Comparison of ENCODE assay signal across 9 cellular contexts in the genomic region with DNA sequence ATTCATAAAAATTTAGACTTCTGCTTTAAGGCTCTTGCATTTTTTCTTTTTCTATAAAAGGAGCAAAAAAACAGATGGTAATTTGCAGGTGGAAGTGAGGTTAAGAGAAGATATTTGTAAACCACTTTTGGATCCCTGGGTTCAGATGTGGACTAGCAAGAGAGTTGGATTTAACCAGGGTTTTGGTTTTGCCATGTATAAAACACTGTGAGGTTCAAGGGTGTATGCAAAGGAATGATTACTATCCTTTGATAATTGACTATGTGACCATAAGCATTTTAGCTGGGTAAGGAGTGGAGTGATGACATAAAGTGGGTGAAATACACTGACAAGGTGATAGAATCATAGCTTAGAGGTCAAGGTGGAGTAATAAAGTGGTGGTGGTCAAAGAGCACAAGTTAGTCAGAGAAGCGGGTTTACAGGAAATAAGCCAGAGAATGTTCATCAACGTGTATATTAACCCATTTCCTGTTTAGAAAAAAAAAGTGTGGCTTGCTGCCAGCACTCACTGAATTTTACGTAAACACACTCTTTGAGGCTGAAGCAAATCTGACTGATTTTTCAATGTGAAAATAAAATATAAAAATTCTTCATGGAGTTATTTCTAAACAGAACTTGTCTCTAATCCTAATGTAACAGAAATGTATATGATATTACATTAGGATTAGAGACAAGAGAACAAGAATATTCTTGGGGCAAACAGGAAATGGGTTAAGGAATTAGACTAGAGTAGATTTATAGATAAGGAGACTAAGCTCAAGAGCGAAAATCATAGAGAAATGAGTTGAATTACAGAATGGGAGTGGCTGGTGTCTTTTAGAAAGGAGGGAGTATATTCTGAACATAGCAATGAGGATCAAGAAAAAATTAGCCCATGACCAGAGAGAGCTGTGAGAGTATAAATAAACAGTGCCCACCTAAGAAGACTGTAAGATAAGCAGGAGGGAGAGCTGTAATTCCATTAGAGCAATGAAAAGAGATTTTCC.
DNase-seq lines count a peak whose midpoint lies in the region; ATAC-seq and TF ChIP-seq lines count a peak whose summit lies in the region.
"Had no signal": no experiment of that assay in that cellular context is flagged by ENCODE, and none has a peak within 500 bp of the region (broad histone marks: within the 10 kb centered on the region; RNA-seq: fewer than 3 reads in every experiment).

No MANE protein-coding gene starts in this region.

- intact Hi-C loops in heart right ventricle (cut with DNase I), result no loop called here

- H3K4me1 ChIP-seq in heart right ventricle, result peaks cover 0 to 19% (median 0%) of the 10 kb centered on the region in 9 donors

- ATAC-seq in GM21360 (IDR thresholded peaks at IDR 0.05; ENCODE audit: unreplicated experiment) (peak; percentile 81), heart right ventricle (no peak)
- peak; percentile 51 to 55 for ATAC-seq in activated naive CD4-positive, alpha-beta T cell treated with anti-CD3 and anti-CD28 coated beads, Interleukin-2, amount 50 U/mL, for 72 hours
- ATAC-seq: Panc1 had no signal

- peaks cover 6 to 9% of the 10 kb centered on the region in 2 donors for H3K36me3 Mint-ChIP-seq in activated naive CD4-positive, alpha-beta T cell treated with anti-CD3 and anti-CD28 coated beads, Interleukin-2, amount 50 U/mL, for 72 hours

- no peak for TF ChIP-seq CTCF in heart right ventricle (IDR thresholded peaks at IDR 0.05)

- H3K36me3 ChIP-seq in heart right ventricle, result no peaks in the 10 kb centered on the region

- no peaks in the 10 kb centered on the region for H3K27me3 ChIP-seq in heart right ventricle

- peak overlapping the region in 1 of 2 donors; percentile 22 for H3K27ac Mint-ChIP-seq in activated naive CD4-positive, alpha-beta T cell treated with anti-CD3 and anti-CD28 coated beads, Interleukin-2, amount 50 U/mL, for 72 hours

- peak; percentile 85 for DNase-seq in EL
- DNase-seq in HT-29 (ENCODE audit: low spot score), result peak; percentile 85
- DNase-seq in activated naive CD4-positive, alpha-beta T cell treated with anti-CD3 and anti-CD28 coated beads, Interleukin-2, amount 50 U/mL, for 72 hours (ENCODE audit: low spot score in 2 of 2), result peak in 1 of 2 donors; percentile 4
- peak; percentile 53 for DNase-seq in non-pigmented ciliary epithelial cell (ENCODE audit: low read depth)
- DNase-seq in T-helper 9 cell, result no peak
- DNase-seq in NCI-H345 (lab: John Stamatoyannopoulos, UW), result no peak
- DNase-seq in heart right ventricle, result no peak

- H3K4me3 ChIP-seq in heart right ventricle, result no peak overlapping the region

- H3K9me3 ChIP-seq in heart right ventricle, result peaks cover 0 to 8% (median 0%) of the 10 kb centered on the region in 11 donors

- peak overlapping the region in 1 of 10 donors; percentile 51 for H3K27ac ChIP-seq in heart right ventricle

- 31 to 42% methylated on average over 4 of the region's 4 CpGs for WGBS in heart right ventricle, 2 donors

- H3K9me3 Mint-ChIP-seq in activated naive CD4-positive, alpha-beta T cell treated with anti-CD3 and anti-CD28 coated beads, Interleukin-2, amount 50 U/mL, for 72 hours, result peaks cover 9 to 26% of the 10 kb centered on the region in 2 donors

Comparison
In these comparisons a context has a peak if more than half of its experiments do, and no peak if none do; other contexts are left out.
1. DNase-seq: peak in EL (single experiment), HT-29 (single experiment) and non-pigmented ciliary epithelial cell (single experiment); none in T-helper 9 cell (single experiment), NCI-H345 (single experiment) and heart right ventricle (0 of 2).
2. ATAC-seq: peak in GM21360 (single experiment) and activated naive CD4-positive, alpha-beta T cell treated with anti-CD3 and anti-CD28 coated beads, Interleukin-2, amount 50 U/mL, for 72 hours (2 of 2); none in heart right ventricle (0 of 8).